In the genomic region with DNA sequence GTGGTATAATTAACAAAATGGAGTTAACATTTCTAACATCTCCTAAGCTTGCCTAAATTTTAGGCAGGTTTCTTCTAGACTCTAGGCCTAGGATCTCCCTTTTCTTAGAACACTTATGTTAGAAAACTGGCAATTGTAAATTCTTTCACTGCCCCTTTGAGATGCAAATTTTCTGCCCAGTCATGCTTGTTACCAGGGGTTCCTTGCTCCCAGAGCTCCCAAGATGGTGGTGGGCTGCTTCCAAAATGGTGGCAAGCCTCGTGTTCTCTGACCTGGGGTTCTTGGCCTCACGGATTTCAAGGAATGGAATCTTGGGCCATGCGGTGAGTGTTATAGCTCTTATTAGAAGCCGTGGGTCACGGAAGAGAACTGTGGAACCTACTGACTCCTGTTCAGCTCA, we compare ENCODE assay signal across 1 cellular context.
TF ChIP-seq lines count a peak whose summit lies in the region.

No MANE protein-coding gene starts in this region.

TF ChIP-seq in H1, 55 proteins besides CTCF, POLR2A, EP300 and RAD21 (continued from another document):
- TF ChIP-seq YY1 (IDR thresholded peaks at IDR 0.05; ENCODE audit: low read depth, low read length) = peak; percentile 74; the same call in 1 of the 2 replicates
- TF ChIP-seq MAFK (IDR thresholded peaks at IDR 0.05; ENCODE audit: low read depth, low read length) = peak; percentile 61
